In genomic region chr11:74676596-74676995, GRCh38 we compare ENCODE assay signal across 31 cellular contexts. TPM values are rescaled to one million over a fixed set of nuclear protein-coding genes. Genes with fewer than 3 reads are reported as not detected.
A peak's percentile ranks its signal among the peaks of the same experiment; 100 is the strongest.
DNase-seq lines count a peak whose midpoint lies in the region; ATAC-seq, FAIRE-seq and TF ChIP-seq lines count a peak whose summit lies in the region.
"Had no signal": no experiment of that assay in that cellular context is flagged by ENCODE, and none has a peak within 500 bp of the region (broad histone marks: within the 10 kb centered on the region; RNA-seq: fewer than 3 reads in every experiment).

No MANE protein-coding gene starts in this region.

- no TSS peak for BruUV-seq in IMR-90 (replicated peaks; lab: Mats Ljungman, UMichigan)
- BruUV-seq in Calu3 (replicated peaks; lab: Mats Ljungman, UMichigan) = no TSS peak

- H3K79me1 ChIP-seq in IMR-90 (ENCODE audit: low read depth in 1 of 2, low read length in 2 of 2) = no peaks in the 10 kb centered on the region; a peak in 1 of 4 replicates

- H3F3A ChIP-seq in smooth muscle cell (ENCODE audit: low read depth) = peaks cover 14% of the 10 kb centered on the region

- H3K4me2 ChIP-seq in IMR-90 (ENCODE audit: low read depth, low read length) (no peak overlapping the region), smooth muscle cell (peak overlapping the region; percentile 19)
- H3K4me2 ChIP-seq: BLaER1 treated with 17β-estradiol and CSF1 and Interleukin-3, amounts not matched to agents 10 nM and 100 nM; GM23338 had no signal

- no peak overlapping the region for H2AK9ac ChIP-seq in IMR-90 (replicated peaks; ENCODE audit: low read depth, low read length, poor library complexity)

- H2BK20ac ChIP-seq in IMR-90 (ENCODE audit: low read depth, low read length) = no peak overlapping the region

- H3K9me3 ChIP-seq in IMR-90 (ENCODE audit: control insufficient read depth, insufficient read depth, low read length) (peaks cover 2% of the 10 kb centered on the region), kidney (ENCODE audit: control insufficient read depth in 1 of 2, low read length in 2 of 2) (no peaks in the 10 kb centered on the region), smooth muscle cell (replicated peaks; ENCODE audit: low read depth) (no peaks in the 10 kb centered on the region)
- H3K9me3 ChIP-seq: ascending aorta, Peyer's patch had no signal

- H3K27ac Mint-ChIP-seq in immature natural killer cell (no peak overlapping the region), Calu3 (ENCODE audit: unreplicated experiment) (no peak overlapping the region)
- H3K27ac Mint-ChIP-seq: activated T-cell treated with anti-CD3 and anti-CD28 coated beads, Interleukin-2, amount 50 U/mL, for 72 hours; endodermal cell; GM23338; stimulated activated naive CD8-positive, alpha-beta T cell treated with anti-CD3 and anti-CD28 coated beads, Interleukin-15, amount 100 ng/mL, for 72 hours; T-helper 2 cell treated with Interferon-gamma antibody and Interleukin-4, amounts not matched to agents 5 μg/mL and 100 μg/mL, for 36 hours had no signal

- no peaks in the 10 kb centered on the region for H3K36me3 ChIP-seq in IMR-90 (ENCODE audit: control insufficient read depth, insufficient read depth, low read length)
- no peaks in the 10 kb centered on the region for H3K36me3 ChIP-seq in kidney (ENCODE audit: control insufficient read depth in 1 of 2, insufficient read depth in 2 of 2, low read length in 2 of 2)
- H3K36me3 ChIP-seq in smooth muscle cell (ENCODE audit: low read depth) = no peaks in the 10 kb centered on the region
- H3K36me3 ChIP-seq: ascending aorta; BLaER1 treated with 17β-estradiol and CSF1 and Interleukin-3, amounts not matched to agents 10 nM and 100 nM; Peyer's patch had no signal

- TF ChIP-seq RAD21 in IMR-90 (IDR thresholded peaks at IDR 0.05; ENCODE audit: low read length) = no peak

- DNase-seq in D341Med (ENCODE audit: low spot score) (peak; percentile 29), IMR-90 (no peak), kidney (peak; percentile 17), smooth muscle cell (lab: John Stamatoyannopoulos, UW; ENCODE audit: unreplicated experiment) (no peak), immature natural killer cell (no peak), Calu3 (no peak)
- DNase-seq: activated CD4-positive, alpha-beta T cell treated with anti-CD3 and anti-CD28 coated beads for 4 hours; activated T-cell treated with anti-CD3 and anti-CD28 coated beads, Interleukin-2, amount 50 U/mL, for 72 hours; cortex of kidney; DMS53; kidney glomerular epithelial cell; NCI-H146; NCI-H2107; NCI-H446; Peyer's patch; right cardiac atrium; SHP77 treated with DMSO at 0.1 percent for 48 hours; stimulated activated CD4-positive, alpha-beta T cell treated with anti-CD3 and anti-CD28 coated beads, Interleukin-2, amount 100 ng/mL, for 48 hours; stimulated activated naive CD8-positive, alpha-beta T cell treated with anti-CD3 and anti-CD28 coated beads, Interleukin-15, amount 100 ng/mL, for 72 hours had no signal

- no peak overlapping the region; the same call in 1 of the 2 replicates for H4K91ac ChIP-seq in IMR-90 (ENCODE audit: insufficient read depth, low read depth, low read length)

- H4K20me1 ChIP-seq in IMR-90 (ENCODE audit: insufficient read depth, low read length) = no peaks in the 10 kb centered on the region
- H4K20me1 ChIP-seq in smooth muscle cell (ENCODE audit: low read depth) = no peaks in the 10 kb centered on the region
- H4K20me1 ChIP-seq: BLaER1 treated with 17β-estradiol and CSF1 and Interleukin-3, amounts not matched to agents 10 nM and 100 nM had no signal

- TF ChIP-seq POLR2A in IMR-90 (IDR thresholded peaks at IDR 0.05; ENCODE audit: low read depth, low read length) = no peak

- WGBS in IMR-90 (ENCODE audit: extremely low coverage in 2 of 2, insufficient read length in 1 of 2), 2 experiments = 89% methylated on average over 3 of the region's 5 CpGs; no CpG with 5 or more reads in 1 of the 2 experiments
- WGBS in smooth muscle cell (ENCODE audit: low lambda C conversion rate) = 90% methylated on average over 5 of the region's 5 CpGs

- TF ChIP-seq CTCF in IMR-90 (conservative IDR thresholded peaks at IDR 0.05; ENCODE audit: low read depth, low read length) (no peak), kidney (IDR thresholded peaks at IDR 0.05; ENCODE audit: borderline replicate concordance, extremely low read depth, insufficient read depth) (no peak), smooth muscle cell (IDR thresholded peaks at IDR 0.05; ENCODE audit: borderline replicate concordance, insufficient read depth, poor library complexity, severe bottlenecking) (no peak), Calu3 (IDR thresholded peaks at IDR 0.05; ENCODE audit: unreplicated experiment) (no peak)

- dilution Hi-C loops in IMR-90 (cut with HindIII; ENCODE audit: low sequenced_read_pairs, unreplicated experiment) = no loop called here

- H3K27me3 Mint-ChIP-seq in immature natural killer cell (ENCODE audit: low read depth in 3 of 3) (peaks cover 0 to 3% (median 0%) of the 10 kb centered on the region in 3 donors), Calu3 (ENCODE audit: unreplicated experiment) (no peaks in the 10 kb centered on the region)

- H3K27ac ChIP-seq in IMR-90 (ENCODE audit: insufficient read depth, low read length) (no peak overlapping the region), kidney (ENCODE audit: low read depth in 2 of 2, low read length in 2 of 2) (no peak overlapping the region), smooth muscle cell (ENCODE audit: low read depth) (peak overlapping the region; percentile 99)
- H3K27ac ChIP-seq: ascending aorta; BLaER1 treated with 17β-estradiol and CSF1 and Interleukin-3, amounts not matched to agents 10 nM and 100 nM; parathyroid adenoma; Peyer's patch had no signal

- intact Hi-C loops in IMR-90 (cut with micrococcal nuclease) = no loop called here
- intact Hi-C loops in kidney (cut with DNase I) = no loop called here
- intact Hi-C loops in Calu3 (cut with micrococcal nuclease; ENCODE audit: unreplicated experiment) = no loop called here

- H4K8ac ChIP-seq in IMR-90 (ENCODE audit: low read depth in 2 of 2, low read length in 2 of 2) = no peak overlapping the region

- no peak overlapping the region for H2BK15ac ChIP-seq in IMR-90 (ENCODE audit: low read depth, low read length)

- POLR2A ChIA-PET in IMR-90 (lab: Charles Lee; ENCODE audit: unreplicated experiment) = no interaction called here

- no peak overlapping the region for H4K5ac ChIP-seq in IMR-90 (ENCODE audit: low read depth, low read length)

- H3K23ac ChIP-seq in IMR-90 (ENCODE audit: low read depth, low read length) = no peak overlapping the region

- CTCF ChIA-PET in IMR-90 (lab: Yijun Ruan, JAX) (interaction anchor here (1.1 kb wide), 1 partner anchor 26 kb away, joined by 4 read pairs; no protein-coding TSS in a partner anchor), Calu3 (lab: Charles Lee) (no interaction called here)

- peaks cover 22% of the 10 kb centered on the region for H3K4me1 ChIP-seq in IMR-90 (ENCODE audit: control insufficient read depth, insufficient read depth, low read length)
- peaks cover 0 to under 1% of the 10 kb centered on the region in 2 donors for H3K4me1 ChIP-seq in kidney (ENCODE audit: control insufficient read depth in 1 of 2, insufficient read depth in 1 of 2, low read depth in 1 of 2, low read length in 2 of 2)
- H3K4me1 ChIP-seq in smooth muscle cell (ENCODE audit: low read depth) = peaks cover 15% of the 10 kb centered on the region
- H3K4me1 ChIP-seq: parathyroid adenoma, Peyer's patch had no signal

- FAIRE-seq in kidney (lab: Jason Lieb, UNC) = no peak
- FAIRE-seq: GM12892 had no signal

- H2AFZ ChIP-seq in IMR-90 (replicated peaks; ENCODE audit: low read length, poor library complexity) (no peak overlapping the region), smooth muscle cell (ENCODE audit: low read depth) (no peak overlapping the region)
- H2AFZ ChIP-seq: GM23338, parathyroid adenoma had no signal

- H3K4ac ChIP-seq in IMR-90 (ENCODE audit: low read depth, low read length) = peak overlapping the region; percentile 4; the same call in 1 of the 2 replicates

- no peak overlapping the region for H3K56ac ChIP-seq in IMR-90 (ENCODE audit: extremely low read depth, insufficient read depth, low read length)

- H3K4me3 Mint-ChIP-seq in immature natural killer cell (no peak overlapping the region), Calu3 (ENCODE audit: low read depth, unreplicated experiment) (no peak overlapping the region)
- H3K4me3 Mint-ChIP-seq: activated T-cell treated with anti-CD3 and anti-CD28 coated beads, Interleukin-2, amount 50 U/mL, for 72 hours; endodermal cell; GM23338; IgD-negative memory B cell; stimulated activated naive CD8-positive, alpha-beta T cell treated with anti-CD3 and anti-CD28 coated beads, Interleukin-15, amount 100 ng/mL, for 72 hours; T-helper 2 cell treated with Interferon-gamma antibody and Interleukin-4, amounts not matched to agents 5 μg/mL and 100 μg/mL, for 36 hours had no signal

- no peak overlapping the region for H3K18ac ChIP-seq in IMR-90 (ENCODE audit: low read depth, low read length)

- H2BK5ac ChIP-seq in IMR-90 (ENCODE audit: low read depth, low read length, poor library complexity, severe bottlenecking) = no peak overlapping the region

- in situ Hi-C loops in IMR-90 (cut with MboI; ENCODE audit: low sequenced_read_pairs) = no loop called here

- no peaks in the 10 kb centered on the region for H3K79me2 ChIP-seq in smooth muscle cell (ENCODE audit: low read depth)
- H3K79me2 ChIP-seq: parathyroid adenoma had no signal

- H3K9me3 Mint-ChIP-seq in immature natural killer cell (no peaks in the 10 kb centered on the region), Calu3 (ENCODE audit: low read depth, unreplicated experiment) (peaks cover 2% of the 10 kb centered on the region)
- H3K9me3 Mint-ChIP-seq: activated T-cell treated with anti-CD3 and anti-CD28 coated beads, Interleukin-2, amount 50 U/mL, for 72 hours; IgD-negative memory B cell; stimulated activated naive CD8-positive, alpha-beta T cell treated with anti-CD3 and anti-CD28 coated beads, Interleukin-15, amount 100 ng/mL, for 72 hours; T-helper 2 cell treated with Interferon-gamma antibody and Interleukin-4, amounts not matched to agents 5 μg/mL and 100 μg/mL, for 36 hours had no signal

- peaks cover 12% of the 10 kb centered on the region for H3K9me1 ChIP-seq in IMR-90 (ENCODE audit: insufficient read depth, low read length)

- no peak for ATAC-seq in IMR-90 (ENCODE audit: low read depth)
- no peak for ATAC-seq in GM18868 (IDR thresholded peaks at IDR 0.05; ENCODE audit: unreplicated experiment)
- ATAC-seq: activated T-cell treated with anti-CD3 and anti-CD28 coated beads, Interleukin-2, amount 50 U/mL, for 72 hours; esophagus mucosa; GM23338; right cardiac atrium; stimulated activated naive CD8-positive, alpha-beta T cell treated with anti-CD3 and anti-CD28 coated beads, Interleukin-15, amount 100 ng/mL, for 72 hours had no signal

- H3K4me1 Mint-ChIP-seq in immature natural killer cell (no peaks in the 10 kb centered on the region), Calu3 (ENCODE audit: low read depth, unreplicated experiment) (peaks cover 14% of the 10 kb centered on the region)
- H3K4me1 Mint-ChIP-seq: GM23338; stimulated activated naive CD8-positive, alpha-beta T cell treated with anti-CD3 and anti-CD28 coated beads, Interleukin-15, amount 100 ng/mL, for 72 hours had no signal

- H3K27me3 ChIP-seq in IMR-90 (ENCODE audit: control insufficient read depth, insufficient read depth, low read length) (no peaks in the 10 kb centered on the region), smooth muscle cell (ENCODE audit: low read depth) (no peaks in the 10 kb centered on the region)
- H3K27me3 ChIP-seq: ascending aorta, Peyer's patch had no signal

- H3K36me3 Mint-ChIP-seq in immature natural killer cell (peaks cover 0 to 3% (median 0%) of the 10 kb centered on the region in 3 donors), Calu3 (ENCODE audit: insufficient read depth, unreplicated experiment) (peaks cover under 1% of the 10 kb centered on the region)

- H3K14ac ChIP-seq in IMR-90 (replicated peaks; ENCODE audit: low read depth, low read length) = no peak overlapping the region

- H2AK5ac ChIP-seq in IMR-90 (ENCODE audit: low read depth, low read length) = peak overlapping the region; percentile 41; the same call in 1 of the 2 replicates

- H3K4me3 ChIP-seq in IMR-90 (ENCODE audit: insufficient read depth, low read depth, low read length) = no peak overlapping the region
- no peak overlapping the region for H3K4me3 ChIP-seq in kidney (ENCODE audit: low read length in 2 of 2)
- H3K4me3 ChIP-seq in smooth muscle cell = no peak overlapping the region
- H3K4me3 ChIP-seq: ascending aorta; BLaER1 treated with 17β-estradiol and CSF1 and Interleukin-3, amounts not matched to agents 10 nM and 100 nM; GM23338; Peyer's patch had no signal

- H3K9ac ChIP-seq in IMR-90 (ENCODE audit: low read depth, low read length) (no peak overlapping the region), kidney (ENCODE audit: low read length in 2 of 2) (no peak overlapping the region), smooth muscle cell (ENCODE audit: low read depth) (no peak overlapping the region)
- H3K9ac ChIP-seq: BLaER1 treated with 17β-estradiol and CSF1 and Interleukin-3, amounts not matched to agents 10 nM and 100 nM; parathyroid adenoma had no signal

- no peak overlapping the region for H2BK120ac ChIP-seq in IMR-90 (ENCODE audit: low read depth, low read length)

RNA-seq across cellular contexts. Expression of gene CHRDL2, which starts 54.6 kb away (rescaled TPM):
- not detected in 2 replicates for total RNA-seq in IMR-90 (2012; rRNA removed)
- polyA plus RNA-seq in IMR-90 (2012; rRNA removed) = 0.37 and 0.80 TPM in 2 replicates
- 0.95 and 2.3 TPM in 2 replicates for polyA plus RNA-seq in IMR-90 (2012; cell fraction: cytosol; rRNA removed)
- 0.64 and 0.66 TPM in 2 replicates for polyA plus RNA-seq in IMR-90 (2012; cell fraction: nucleus; rRNA removed; ENCODE audit: low replicate concordance)
- total RNA-seq in kidney = 2.0 TPM
- polyA plus RNA-seq in kidney (ENCODE audit: insufficient read depth, low read depth, low replicate concordance) = 3.9 TPM
- total RNA-seq in smooth muscle cell = 7.3 and 13.8 TPM in 2 replicates
- 71.4 and 98.6 TPM in 2 replicates for polyA plus RNA-seq in smooth muscle cell
- polyA plus RNA-seq in immature natural killer cell = not detected
- not detected in 2 replicates for total RNA-seq in Calu3 (2022)
- total RNA-seq: activated T-cell treated with anti-CD3 and anti-CD28 coated beads, Interleukin-2, amount 50 U/mL, for 72 hours; ascending aorta; fibroblast of villous mesenchyme; Peyer's patch had no signal
- polyA plus RNA-seq: GM23338, IgD-negative memory B cell, neural cell had no signal

Comparison
In these comparisons a context has a peak if more than half of its experiments do, and no peak if none do; other contexts are left out.
1. DNase-seq: peak in D341Med (single experiment) and kidney (single experiment); none in IMR-90 (single experiment), smooth muscle cell (single experiment), immature natural killer cell (0 of 3) and Calu3 (single experiment).